Comparison of ENCODE assay signal across 27 cellular contexts in genomic region chr17:49381793-49382192, GRCh38.
"Had no signal": no experiment of that assay in that cellular context is flagged by ENCODE, and none has a peak within 500 bp of the region (broad histone marks: within the 10 kb centered on the region; RNA-seq: fewer than 3 reads in every experiment).

No MANE protein-coding gene starts in this region.

- FAIRE-seq: kidney, TTC549 had no signal

- DNase-seq: activated CD4-positive, alpha-beta T cell treated with anti-CD3 and anti-CD28 coated beads for 1 hour; activated CD4-positive, alpha-beta T cell treated with anti-CD3 and anti-CD28 coated beads, Interleukin-2, amount 50 U/mL, for 1 hour; activated CD8-positive, alpha-beta T cell treated with anti-CD3 and anti-CD28 coated beads for 36 hours; activated gamma-delta T cell treated with Interleukin-2 at 50 U/mL for 16 hours; activated naive CD4-positive, alpha-beta T cell treated with anti-CD3 and anti-CD28 coated beads, Interleukin-2, amount 50 U/mL, for 16 hours; activated T-cell treated with anti-CD3 and anti-CD28 coated beads, Interleukin-2, amount 50 U/mL, for 4 hours; amygdala; central memory CD4-positive, alpha-beta T cell; foreskin keratinocyte; heart left ventricle; hypothalamus; immature natural killer cell; kidney; psoas muscle; stimulated activated CD4-positive, alpha-beta T cell treated with anti-CD3 and anti-CD28 coated beads, Interleukin-15, amount 100 ng/mL, for 24 hours; stimulated activated CD4-positive, alpha-beta T cell treated with anti-CD3 and anti-CD28 coated beads, Interleukin-2, amount 100 ng/mL, for 24 hours; stimulated activated naive CD4-positive, alpha-beta T cell treated with Interleukin-2 at 50 U/mL for 16 hours; T-helper 9 cell had no signal

- H3K27ac Mint-ChIP-seq: activated CD8-positive, alpha-beta T cell treated with anti-CD3 and anti-CD28 coated beads for 36 hours; dendritic cell treated with granulocyte-macrophage colony-stimulating factor and Interleukin-4, amounts not matched to agents 40 ng/mL and 50 ng/mL, for 4 days; mesothelial cell of epicardium; natural killer cell treated with Interleukin-12 subunit alpha and Interleukin-12 subunit beta and Interleukin-15 and Interleukin-18, amount 100 ng/mL, for 72 hours had no signal

- H3K4me1 ChIP-seq: heart left ventricle, psoas muscle, right atrium auricular region had no signal

- H3K4me1 Mint-ChIP-seq: mesothelial cell of epicardium had no signal

- H3K4me3 ChIP-seq: esophagus muscularis mucosa, heart left ventricle, psoas muscle, right atrium auricular region had no signal

- ATAC-seq: activated CD8-positive, alpha-beta T cell treated with anti-CD3 and anti-CD28 coated beads for 36 hours; activated T-cell treated with anti-CD3 and anti-CD28 coated beads, Interleukin-2, amount 50 U/mL, for 4 hours; activated T-helper 17 cell treated with anti-CD3 and anti-CD28 coated beads, Interleukin-2, amount 50 U/mL, for 72 hours; foreskin keratinocyte; heart left ventricle; left colon; natural killer cell treated with Interleukin-12 subunit alpha and Interleukin-12 subunit beta and Interleukin-15 and Interleukin-18, amount 100 ng/mL, for 72 hours; psoas muscle had no signal

- H3K9me3 ChIP-seq: esophagus muscularis mucosa, heart left ventricle, psoas muscle, right atrium auricular region had no signal

- H3K36me3 Mint-ChIP-seq: mesothelial cell of epicardium had no signal

- H3K4me3 Mint-ChIP-seq: activated CD8-positive, alpha-beta T cell treated with anti-CD3 and anti-CD28 coated beads for 36 hours; activated T-cell treated with anti-CD3 and anti-CD28 coated beads, Interleukin-2, amount 50 U/mL, for 4 hours; activated T-helper 17 cell treated with anti-CD3 and anti-CD28 coated beads, Interleukin-2, amount 50 U/mL, for 72 hours; dendritic cell treated with granulocyte-macrophage colony-stimulating factor and Interleukin-4, amounts not matched to agents 40 ng/mL and 50 ng/mL, for 4 days; immature natural killer cell; mesothelial cell of epicardium; natural killer cell treated with Interleukin-12 subunit alpha and Interleukin-12 subunit beta and Interleukin-15 and Interleukin-18, amount 100 ng/mL, for 72 hours had no signal

- H3K27ac ChIP-seq: esophagus muscularis mucosa, foreskin keratinocyte, psoas muscle, right atrium auricular region, VCaP had no signal

- H3K9me3 Mint-ChIP-seq: activated CD8-positive, alpha-beta T cell treated with anti-CD3 and anti-CD28 coated beads for 36 hours; dendritic cell treated with granulocyte-macrophage colony-stimulating factor and Interleukin-4, amounts not matched to agents 40 ng/mL and 50 ng/mL, for 4 days; immature natural killer cell; mesothelial cell of epicardium; natural killer cell treated with Interleukin-12 subunit alpha and Interleukin-12 subunit beta and Interleukin-15 and Interleukin-18, amount 100 ng/mL, for 72 hours had no signal

- H3K27me3 Mint-ChIP-seq: activated CD8-positive, alpha-beta T cell treated with anti-CD3 and anti-CD28 coated beads for 36 hours; activated T-helper 17 cell treated with anti-CD3 and anti-CD28 coated beads, Interleukin-2, amount 50 U/mL, for 72 hours; dendritic cell treated with granulocyte-macrophage colony-stimulating factor and Interleukin-4, amounts not matched to agents 40 ng/mL and 50 ng/mL, for 4 days; natural killer cell treated with Interleukin-12 subunit alpha and Interleukin-12 subunit beta and Interleukin-15 and Interleukin-18, amount 100 ng/mL, for 72 hours had no signal
